7 cellular contexts compared by ENCODE assay signal in the genomic region with DNA sequence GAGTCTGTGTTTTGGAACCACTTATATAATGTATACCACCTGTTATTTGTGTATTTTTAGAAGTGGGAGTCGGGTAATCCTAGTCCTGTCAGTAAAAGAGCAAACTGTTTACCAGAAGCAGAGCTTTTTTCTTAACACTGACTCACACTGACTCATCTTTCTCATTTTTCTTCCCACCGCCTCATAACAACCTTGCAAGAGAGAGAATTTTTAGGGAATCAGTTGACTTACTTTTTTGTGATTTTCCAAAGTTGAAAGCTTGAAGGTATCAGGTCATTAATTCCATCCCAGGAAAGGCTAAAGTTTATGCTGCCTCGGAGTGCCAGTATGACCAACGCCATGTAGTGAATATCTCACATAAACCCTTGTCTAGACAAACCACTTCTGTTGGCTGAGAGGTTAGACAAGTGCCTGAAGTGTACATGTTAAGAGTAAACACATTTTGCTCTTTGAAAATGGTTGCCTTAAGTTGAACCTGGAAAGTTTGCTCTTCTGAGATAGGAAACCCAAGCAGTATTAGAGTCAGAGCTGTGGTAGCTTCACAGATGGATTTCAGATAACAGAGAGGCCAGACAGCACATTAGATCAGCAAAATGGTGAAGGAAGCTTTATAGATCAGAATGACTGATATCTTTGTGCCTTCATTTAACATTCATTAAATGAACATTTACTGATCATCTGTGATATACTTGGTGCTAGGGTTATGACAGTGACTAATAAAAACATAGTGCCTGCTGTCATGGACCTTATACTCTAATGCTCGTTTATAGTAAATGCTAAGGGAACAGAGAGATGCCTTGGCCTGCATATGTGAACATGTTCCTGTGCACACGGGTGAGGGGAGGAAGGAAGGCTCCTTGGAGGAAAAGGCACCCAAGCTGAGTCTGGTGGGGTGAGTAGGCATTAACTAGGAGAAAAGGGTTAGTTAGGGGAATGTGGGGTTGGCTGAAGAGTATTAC. TPM values are rescaled to one million over a fixed set of nuclear protein-coding genes. Genes with fewer than 3 reads are reported as not detected.
DNase-seq lines count a peak whose midpoint lies in the region; ATAC-seq, FAIRE-seq and TF ChIP-seq lines count a peak whose summit lies in the region.

No MANE protein-coding gene starts in this region.

- H3K27ac ChIP-seq in esophagus squamous epithelium: peak overlapping the region; percentile 13 to 84 (median 62)

- 23 to 36% methylated on average over 6 of the region's 6 CpGs for WGBS in esophagus squamous epithelium, 2 donors

- no peak for TF ChIP-seq POLR2A in H54 (IDR thresholded peaks at IDR 0.05; ENCODE audit: low read depth, low read length)
- no peak for TF ChIP-seq POLR2A in esophagus squamous epithelium (IDR thresholded peaks at IDR 0.05)

- H3K27me3 ChIP-seq in esophagus squamous epithelium: no peaks in the 10 kb centered on the region
- H3K27me3 ChIP-seq in skeletal muscle satellite cell (ENCODE audit: control insufficient read depth, insufficient read depth, low read length): no peaks in the 10 kb centered on the region

- H3K9ac ChIP-seq in skeletal muscle satellite cell (ENCODE audit: low read depth, low read length): no peak overlapping the region

- TF ChIP-seq CTCF in esophagus squamous epithelium (IDR thresholded peaks at IDR 0.05): no peak

- H3K36me3 ChIP-seq in esophagus squamous epithelium: no peaks in the 10 kb centered on the region
- H3K36me3 ChIP-seq in skeletal muscle satellite cell (ENCODE audit: insufficient read depth, low read length): no peaks in the 10 kb centered on the region

- intact Hi-C loops in esophagus squamous epithelium (cut with DNase I): no loop called here

- DNase-seq in H54 (ENCODE audit: insufficient read length, low spot score): no peak
- no peak for DNase-seq in RCC 7860 (ENCODE audit: low spot score)
- no peak for DNase-seq in esophagus squamous epithelium (lab: John Stamatoyannopoulos, UW)
- no peak for DNase-seq in NCI-H69 (lab: John Stamatoyannopoulos, UW)
- DNase-seq in retina: no peak

- ATAC-seq in HG02852 (IDR thresholded peaks at IDR 0.05; ENCODE audit: unreplicated experiment): no peak

- no peaks in the 10 kb centered on the region for H3K9me3 ChIP-seq in esophagus squamous epithelium
- H3K9me3 ChIP-seq in skeletal muscle satellite cell (replicated peaks; ENCODE audit: low read length): no peaks in the 10 kb centered on the region

- peaks cover 0 to 37% (median 17%) of the 10 kb centered on the region in 3 donors for H3K4me1 ChIP-seq in esophagus squamous epithelium
- peaks cover 28% of the 10 kb centered on the region for H3K4me1 ChIP-seq in skeletal muscle satellite cell (ENCODE audit: control insufficient read depth, insufficient read depth, low read length)

- H3K4me3 ChIP-seq in esophagus squamous epithelium (no peak overlapping the region), skeletal muscle satellite cell (ENCODE audit: low read length) (no peak overlapping the region)

- H3K4me2 ChIP-seq in skeletal muscle satellite cell (ENCODE audit: low read length): peak overlapping the region; percentile 30

- FAIRE-seq in H54 (lab: Jason Lieb, UNC) (peak; percentile 71), RCC 7860 (lab: Jason Lieb, UNC) (peak; percentile 81)

RNA-seq across cellular contexts. Expression of a gene that starts 29.1 kb away (rescaled TPM):
- total RNA-seq in esophagus squamous epithelium: 10 to 100 TPM; 11.0 to 80.1 (median 19.4) TPM
- 57.3 and 74.9 TPM in 2 replicates for total RNA-seq in skeletal muscle satellite cell (2012; rRNA removed)

RNA-seq across cellular contexts. Expression of a gene that starts 31.4 kb away (rescaled TPM):
- total RNA-seq in esophagus squamous epithelium: 10 to 100 TPM; 41.7 to 83.9 (median 59.4) TPM
- total RNA-seq in skeletal muscle satellite cell (2012; rRNA removed): 88.7 and 94.8 TPM in 2 replicates
